9 cellular contexts compared by ENCODE assay signal in the genomic region with DNA sequence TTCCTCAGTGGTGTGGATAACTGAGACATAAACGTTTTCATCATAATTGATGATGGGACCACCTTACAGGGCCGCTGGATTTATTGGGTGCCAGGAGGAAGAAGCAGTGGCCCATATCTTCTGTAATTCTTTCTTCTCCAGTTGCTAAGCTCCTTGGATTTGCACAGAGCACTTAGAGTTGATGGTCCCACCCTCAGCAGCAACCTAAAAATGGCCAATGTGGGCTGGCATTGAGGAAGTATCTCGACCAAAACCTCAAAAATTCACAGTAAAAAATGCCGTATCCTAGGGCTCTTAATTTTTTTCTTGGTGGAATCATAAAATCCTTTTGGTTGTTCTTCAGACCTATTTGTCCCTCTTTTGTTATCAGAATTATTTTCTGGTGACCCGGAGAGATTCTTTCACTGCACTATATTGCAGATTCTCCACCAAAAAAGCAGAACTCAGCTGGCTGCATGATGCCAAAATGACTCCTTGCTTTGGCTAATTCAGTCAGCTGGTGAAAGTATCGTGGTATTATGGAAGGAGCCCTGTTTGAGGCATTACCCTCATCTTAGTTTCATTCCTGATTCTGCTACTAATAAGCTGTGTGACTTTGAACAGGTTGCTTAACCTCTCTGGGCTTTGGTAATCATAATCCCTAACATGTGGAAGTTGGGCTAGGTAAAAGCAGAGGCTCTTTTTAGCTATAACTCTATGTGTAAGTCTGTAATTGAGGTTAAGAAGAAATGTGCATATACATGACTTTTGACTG. TPM values are rescaled to one million over a fixed set of nuclear protein-coding genes. Genes with fewer than 3 reads are reported as not detected.
A peak's percentile ranks its signal among the peaks of the same experiment; 100 is the strongest.
DNase-seq lines count a peak whose midpoint lies in the region; ATAC-seq, FAIRE-seq and TF ChIP-seq lines count a peak whose summit lies in the region.
"Had no signal": no experiment of that assay in that cellular context is flagged by ENCODE, and none has a peak within 500 bp of the region (broad histone marks: within the 10 kb centered on the region; RNA-seq: fewer than 3 reads in every experiment).

No MANE protein-coding gene starts in this region.

- H3K27ac ChIP-seq in HepG2 (ENCODE audit: extremely low read length, insufficient read depth, low read length): no peak overlapping the region
- H3K27ac ChIP-seq in right lobe of liver: no peak overlapping the region
- peak overlapping the region; percentile 85 for H3K27ac ChIP-seq in breast epithelium
- H3K27ac ChIP-seq in muscle layer of colon (ENCODE audit: low read depth, low read length): peak overlapping the region; percentile 35
- H3K27ac ChIP-seq in aorta (ENCODE audit: low read depth in 1 of 2, low read length in 2 of 2): peak overlapping the region; percentile 69 to 93

- H3K36me3 ChIP-seq in HepG2 (replicated peaks in 1 of 2; ENCODE audit: control insufficient read depth in 1 of 2, insufficient read depth in 2 of 2, low read length in 2 of 2) (no peaks in the 10 kb centered on the region), right lobe of liver (no peaks in the 10 kb centered on the region), breast epithelium (no peaks in the 10 kb centered on the region), muscle layer of colon (ENCODE audit: insufficient read depth, low read length) (no peaks in the 10 kb centered on the region), aorta (ENCODE audit: control insufficient read depth in 1 of 2, insufficient read depth in 2 of 2, low read length in 1 of 2) (no peaks in the 10 kb centered on the region)

- H3K4me1 ChIP-seq in HepG2 (ENCODE audit: insufficient read depth, low read length) (0 out of 2 replicates have a peak, but pooled peaks cover 9% of the 10 kb centered on the region), right lobe of liver (peaks cover 0 to 12% (median 0%) of the 10 kb centered on the region in 4 donors), breast epithelium (peaks cover 22 to 36% of the 10 kb centered on the region in 2 donors), muscle layer of colon (ENCODE audit: insufficient read depth, low read length) (peaks cover 68% of the 10 kb centered on the region), aorta (ENCODE audit: control insufficient read depth in 1 of 2, insufficient read depth in 2 of 2, low read length in 2 of 2) (peaks cover 6 to 12% of the 10 kb centered on the region in 2 donors)

- WGBS in HepG2 (ENCODE audit: low lambda C conversion rate): 27% methylated on average over 6 of the region's 6 CpGs
- WGBS in right lobe of liver (ENCODE audit: insufficient coverage, low coverage, low lambda C conversion rate, missing lambda C conversion rate): 32% methylated on average over 6 of the region's 6 CpGs
- 7 to 8% methylated on average over 6 of the region's 6 CpGs for WGBS in aorta, 2 donors

- no peaks in the 10 kb centered on the region for H3K79me2 ChIP-seq in HepG2 (ENCODE audit: insufficient read depth, low read length)

- H4K20me1 ChIP-seq in HepG2 (ENCODE audit: insufficient read depth, low read length): no peaks in the 10 kb centered on the region

- in situ Hi-C loops in HepG2 (cut with HindIII; ENCODE audit: extremely low pct_ligation_motif_present, low pct_unique_long_range_greater_than_20kb): no loop called here

- TF ChIP-seq POLR2A in HepG2 (IDR thresholded peaks at IDR 0.05; ENCODE audit: insufficient read depth in 1 of 2, low read depth in 2 of 2, low read length in 2 of 2): no peak
- no peak for TF ChIP-seq POLR2A in right lobe of liver (IDR thresholded peaks at IDR 0.05)
- TF ChIP-seq POLR2A in breast epithelium (IDR thresholded peaks at IDR 0.05): no peak

- FAIRE-seq in HepG2 (lab: Jason Lieb, UNC): no peak

- CTCF ChIA-PET in HepG2 (lab: Yijun Ruan, JAX; ENCODE audit: low intra/inter-chr PET ratio, low total read pairs): no interaction called here

- no peak overlapping the region for H3K4me3 ChIP-seq in HepG2 (replicated peaks in 1 of 3; ENCODE audit: insufficient read depth in 1 of 3, low read depth in 2 of 3, low read length in 3 of 3)
- no peak overlapping the region for H3K4me3 ChIP-seq in right lobe of liver
- H3K4me3 ChIP-seq in breast epithelium: no peak overlapping the region
- no peak overlapping the region for H3K4me3 ChIP-seq in muscle layer of colon (ENCODE audit: low read depth in 1 of 2, low read length in 2 of 2)
- no peak overlapping the region for H3K4me3 ChIP-seq in aorta (ENCODE audit: low read length in 2 of 2)

- H3K9ac ChIP-seq in HepG2 (ENCODE audit: insufficient read depth, low read depth, low read length) (no peak overlapping the region), muscle layer of colon (ENCODE audit: low read length) (no peak overlapping the region)

- H2AFZ ChIP-seq in HepG2 (ENCODE audit: low read length): no peak overlapping the region

- H3K27me3 ChIP-seq in HepG2 (ENCODE audit: control insufficient read depth in 1 of 2, insufficient read depth in 2 of 2, low read length in 2 of 2) (no peaks in the 10 kb centered on the region), right lobe of liver (no peaks in the 10 kb centered on the region), breast epithelium (no peaks in the 10 kb centered on the region), muscle layer of colon (ENCODE audit: control insufficient read depth in 1 of 2, insufficient read depth in 2 of 2, low read length in 2 of 2) (no peaks in the 10 kb centered on the region), aorta (ENCODE audit: control insufficient read depth in 1 of 2, insufficient read depth in 2 of 2, low read length in 1 of 2) (no peaks in the 10 kb centered on the region)

- no TSS peak for BruUV-seq in HepG2 (replicated peaks; lab: Mats Ljungman, UMichigan)

- POLR2A ChIA-PET in HepG2 (lab: Yijun Ruan, JAX): no interaction called here

- no peak overlapping the region for H3K4me2 ChIP-seq in HepG2 (ENCODE audit: low read depth, low read length)

- TF ChIP-seq RAD21 in HepG2 (CRISPR knock-in tag; IDR thresholded peaks at IDR 0.05): no peak

- TF ChIP-seq CTCF in HepG2 (CRISPR knock-in tag; IDR thresholded peaks at IDR 0.05) (no peak), right lobe of liver (IDR thresholded peaks at IDR 0.05) (no peak), breast epithelium (IDR thresholded peaks at IDR 0.05) (no peak)

- ATAC-seq in HepG2: no peak
- ATAC-seq in right lobe of liver: no peak
- no peak for ATAC-seq in aorta (ENCODE audit: low FRiP score)
- ATAC-seq in GM18861 (IDR thresholded peaks at IDR 0.05; ENCODE audit: unreplicated experiment): no peak
- no peak for ATAC-seq in GM21825 (IDR thresholded peaks at IDR 0.05; ENCODE audit: unreplicated experiment)

- DNase-seq in HepG2 (ENCODE audit: low spot score) (no peak), right lobe of liver (no peak), breast epithelium (ENCODE audit: low spot score in 2 of 2) (no peak), aorta (no peak), SIG-M5 (lab: John Stamatoyannopoulos, UW) (no peak)
- DNase-seq: activated CD4-positive, alpha-beta T cell treated with anti-CD3 and anti-CD28 coated beads, Interleukin-2, amount 50 U/mL, for 4 hours had no signal

- H3K9me3 ChIP-seq in HepG2 (ENCODE audit: low read length): no peaks in the 10 kb centered on the region
- H3K9me3 ChIP-seq in right lobe of liver: no peaks in the 10 kb centered on the region
- H3K9me3 ChIP-seq in breast epithelium: no peaks in the 10 kb centered on the region
- no peaks in the 10 kb centered on the region for H3K9me3 ChIP-seq in muscle layer of colon (ENCODE audit: low read length)
- H3K9me3 ChIP-seq in aorta (ENCODE audit: control insufficient read depth, low read length): no peaks in the 10 kb centered on the region

- intact Hi-C loops in HepG2 (cut with micrococcal nuclease; ENCODE audit: unreplicated experiment): no loop called here
- intact Hi-C loops in right lobe of liver (cut with DNase I): no loop called here
- intact Hi-C loops in breast epithelium (cut with DNase I; ENCODE audit: low total_unique reads): no loop called here
- intact Hi-C loops in aorta (cut with DNase I): loop anchor here in 1 of 2 donors (2.0 kb wide), 1 partner anchor 14 kb away; no protein-coding TSS in a partner anchor

- no peak for TF ChIP-seq EP300 in HepG2 (IDR thresholded peaks at IDR 0.05; ENCODE audit: low read depth in 2 of 2, low read length in 2 of 2)
- TF ChIP-seq EP300 in HepG2 (CRISPR knock-in tag; IDR thresholded peaks at IDR 0.05; ENCODE audit: borderline replicate concordance): no peak

TF ChIP-seq in HepG2, 621 proteins besides CTCF, POLR2A, EP300 and RAD21:
- TF ChIP-seq ZNF776 (CRISPR knock-in tag; IDR thresholded peaks at IDR 0.05) (no peak), ZNF768 (CRISPR knock-in tag; IDR thresholded peaks at IDR 0.05) (peak; percentile 39; the same call in 1 of the 2 replicates)

RNA-seq across cellular contexts. Expression of a gene that starts 27.6 kb away (rescaled TPM):
- total RNA-seq in HepG2 (2016; rRNA removed; fragmentation: Illumina TruSeq; extraction: Trizol) (0.02 TPM in 1 of 2 replicates, not detected in the other), right lobe of liver (1 to 10 TPM; 1.1 to 4.9 (median 2.9) TPM), breast epithelium (10 to 100 TPM; 26.1 to 55.5 (median 34.1) TPM), aorta (100 to 1,000 TPM in 1 of 2 donors, 10 to 100 TPM in 1; 96.7 to 102 TPM)
- total RNA-seq in HepG2 (2016; cell fraction: cytosol; rRNA removed; fragmentation: Illumina TruSeq; extraction: Trizol; ENCODE audit: low read depth): not detected in 2 replicates
- 0.02 TPM in 1 of 2 replicates, not detected in the other for total RNA-seq in HepG2 (2016; cell fraction: insoluble cytoplasmic fraction; rRNA removed; fragmentation: Illumina TruSeq; extraction: Trizol)
- total RNA-seq in HepG2 (2016; cell fraction: membrane; rRNA removed; fragmentation: Illumina TruSeq; extraction: Trizol): not detected in 2 replicates
- total RNA-seq in HepG2 (2016; cell fraction: nucleus; rRNA removed; fragmentation: Illumina TruSeq; extraction: Trizol): 0.06 TPM in 1 of 2 replicates, not detected in the other
- polyA plus RNA-seq in HepG2 (2011; rRNA removed) (0.01 and 0.03 TPM in 2 replicates), aorta (10 to 100 TPM; 15.3 to 41.5 TPM)
- polyA plus RNA-seq in HepG2 (2011; cell fraction: cytosol; rRNA removed): 0.01 and 0.03 TPM in 2 replicates
- 0.03 and 0.07 TPM in 2 replicates for polyA plus RNA-seq in HepG2 (2011; cell fraction: nucleus; rRNA removed)
- 0.04 TPM in 1 of 2 replicates, not detected in the other for polyA plus RNA-seq in HepG2 (2012)
- not detected in 2 replicates for polyA plus RNA-seq in HepG2 (2016; cell fraction: cytosol; fragmentation: Illumina TruSeq; extraction: Trizol; ENCODE audit: low read depth)
- 0.03 TPM in 1 of 2 replicates, not detected in the other for polyA plus RNA-seq in HepG2 (2016; cell fraction: insoluble cytoplasmic fraction; fragmentation: Illumina TruSeq; extraction: Trizol; ENCODE audit: low read depth)
- not detected in 2 replicates for polyA plus RNA-seq in HepG2 (2016; cell fraction: membrane; fragmentation: Illumina TruSeq; extraction: Trizol; ENCODE audit: low read depth)
- not detected in 2 replicates for polyA plus RNA-seq in HepG2 (2016; cell fraction: nucleus; fragmentation: Illumina TruSeq; extraction: Trizol; ENCODE audit: insufficient read depth, low read depth)
- polyA minus RNA-seq in HepG2 (2011; rRNA and poly(A)+ RNA removed; ENCODE audit: low replicate concordance): 30.8 TPM in 1 of 2 replicates, not detected in the other
- polyA minus RNA-seq in HepG2 (2011; cell fraction: cytosol; rRNA and poly(A)+ RNA removed): 0.30 TPM in 1 of 2 replicates, not detected in the other
- not detected in 2 replicates for polyA minus RNA-seq in HepG2 (2011; cell fraction: nucleus; rRNA and poly(A)+ RNA removed)

Comparison
In these comparisons a context has a peak if more than half of its experiments do, and no peak if none do; other contexts are left out.
1. H3K27ac ChIP-seq: peak in breast epithelium (2 of 2), muscle layer of colon (single experiment) and aorta (2 of 2); none in HepG2 (single experiment) and right lobe of liver (0 of 3).
2. RNA of a gene that starts 27.6 kb away (total RNA-seq): 96.7 to 102 TPM in aorta and 26.1 to 55.5 TPM in breast epithelium; 1.1 to 4.9 TPM in right lobe of liver and 0.02 to 0.06 TPM in HepG2; every median in the first group is over 4 times any median in the second.